ENCODE assay signal across 13 cellular contexts in genomic region chr11:9639985-9640384, GRCh38. TPM values are rescaled to one million over a fixed set of nuclear protein-coding genes. Genes with fewer than 3 reads are reported as not detected.
DNase-seq lines count a peak whose midpoint lies in the region; ATAC-seq and TF ChIP-seq lines count a peak whose summit lies in the region.
"Had no signal": no experiment of that assay in that cellular context is flagged by ENCODE, and none has a peak within 500 bp of the region (broad histone marks: within the 10 kb centered on the region; RNA-seq: fewer than 3 reads in every experiment).

No MANE protein-coding gene starts in this region.

- CTCF ChIA-PET in Calu3 (lab: Charles Lee): interaction anchor here (0.5 kb wide), 1 partner anchor 67 kb away, joined by 3 read pairs; no protein-coding TSS in a partner anchor
- CTCF ChIA-PET in naive thymus-derived CD4-positive, alpha-beta T cell (lab: Charles Lee): no interaction called here

- H3K27me3 Mint-ChIP-seq in Calu3 (ENCODE audit: unreplicated experiment): no peaks in the 10 kb centered on the region
- no peaks in the 10 kb centered on the region for H3K27me3 Mint-ChIP-seq in dendritic cell treated with granulocyte-macrophage colony-stimulating factor and Interleukin-4, amounts not matched to agents 40 ng/mL and 50 ng/mL, for 4 days
- H3K27me3 Mint-ChIP-seq in naive thymus-derived CD4-positive, alpha-beta T cell: peaks cover 0 to 11% (median 0%) of the 10 kb centered on the region in 5 donors
- peaks cover 8% of the 10 kb centered on the region for H3K27me3 Mint-ChIP-seq in stimulated activated naive CD8-positive, alpha-beta T cell treated with anti-CD3 and anti-CD28 coated beads, Interleukin-15, amount 100 ng/mL, for 72 hours

- H3K9me3 Mint-ChIP-seq in Calu3 (ENCODE audit: low read depth, unreplicated experiment): no peaks in the 10 kb centered on the region
- no peaks in the 10 kb centered on the region for H3K9me3 Mint-ChIP-seq in dendritic cell treated with granulocyte-macrophage colony-stimulating factor and Interleukin-4, amounts not matched to agents 40 ng/mL and 50 ng/mL, for 4 days
- H3K9me3 Mint-ChIP-seq in naive thymus-derived CD4-positive, alpha-beta T cell: peaks cover 0 to 3% (median 0%) of the 10 kb centered on the region in 11 donors
- H3K9me3 Mint-ChIP-seq in stimulated activated naive CD8-positive, alpha-beta T cell treated with anti-CD3 and anti-CD28 coated beads, Interleukin-15, amount 100 ng/mL, for 72 hours: no peaks in the 10 kb centered on the region

- H3K4me3 ChIP-seq in naive thymus-derived CD4-positive, alpha-beta T cell (ENCODE audit: low read length): no peak overlapping the region

- POLR2A ChIA-PET in naive thymus-derived CD4-positive, alpha-beta T cell (lab: Charles Lee): no interaction called here

- TF ChIP-seq CTCF in Calu3 (IDR thresholded peaks at IDR 0.05; ENCODE audit: unreplicated experiment): no peak

- no peak overlapping the region for H3K27ac ChIP-seq in naive thymus-derived CD4-positive, alpha-beta T cell (ENCODE audit: low read depth, low read length)

- ATAC-seq in naive thymus-derived CD4-positive, alpha-beta T cell: peak; percentile 83
- ATAC-seq in stimulated activated naive CD8-positive, alpha-beta T cell treated with anti-CD3 and anti-CD28 coated beads, Interleukin-15, amount 100 ng/mL, for 72 hours: no peak

- no peak overlapping the region for H3K4me3 Mint-ChIP-seq in Calu3 (ENCODE audit: low read depth, unreplicated experiment)
- no peak overlapping the region for H3K4me3 Mint-ChIP-seq in dendritic cell treated with granulocyte-macrophage colony-stimulating factor and Interleukin-4, amounts not matched to agents 40 ng/mL and 50 ng/mL, for 4 days
- H3K4me3 Mint-ChIP-seq in naive thymus-derived CD4-positive, alpha-beta T cell: no peak overlapping the region
- H3K4me3 Mint-ChIP-seq in stimulated activated naive CD8-positive, alpha-beta T cell treated with anti-CD3 and anti-CD28 coated beads, Interleukin-15, amount 100 ng/mL, for 72 hours: no peak overlapping the region

- H3K36me3 Mint-ChIP-seq in Calu3 (ENCODE audit: insufficient read depth, unreplicated experiment): no peaks in the 10 kb centered on the region
- H3K36me3 Mint-ChIP-seq in dendritic cell treated with granulocyte-macrophage colony-stimulating factor and Interleukin-4, amounts not matched to agents 40 ng/mL and 50 ng/mL, for 4 days (ENCODE audit: low read depth): no peaks in the 10 kb centered on the region
- H3K36me3 Mint-ChIP-seq in naive thymus-derived CD4-positive, alpha-beta T cell: peaks cover 0 to 2% (median 0%) of the 10 kb centered on the region in 5 donors

- H3K36me3 ChIP-seq in naive thymus-derived CD4-positive, alpha-beta T cell (ENCODE audit: control insufficient read depth in 2 of 3, insufficient read depth in 3 of 3, low read length in 3 of 3): no peaks in the 10 kb centered on the region

- H3K4me1 ChIP-seq in naive thymus-derived CD4-positive, alpha-beta T cell (ENCODE audit: control insufficient read depth in 2 of 2, insufficient read depth in 2 of 2, low read length in 2 of 2): no peaks in the 10 kb centered on the region

- H3K9me3 ChIP-seq in naive thymus-derived CD4-positive, alpha-beta T cell (ENCODE audit: control insufficient read depth in 2 of 3, low read length in 3 of 3): no peaks in the 10 kb centered on the region
- H3K9me3 ChIP-seq: SK-N-SH had no signal

- H3K27me3 ChIP-seq in naive thymus-derived CD4-positive, alpha-beta T cell (ENCODE audit: control insufficient read depth in 2 of 2, insufficient read depth in 2 of 2, low read length in 2 of 2): no peaks in the 10 kb centered on the region

- DNase-seq in Calu3 (peak; percentile 24), NOMO-1 treated with dmso at 0.1 percent for 144 hours (lab: John Stamatoyannopoulos, UW; ENCODE audit: unreplicated experiment) (peak; percentile 83), NCI-H187 (lab: John Stamatoyannopoulos, UW) (no peak), DMS153 (lab: John Stamatoyannopoulos, UW) (no peak)
- no peak for DNase-seq in naive thymus-derived CD4-positive, alpha-beta T cell
- DNase-seq in effector CD4-positive, alpha-beta T cell: no peak
- no peak for DNase-seq in stimulated activated naive CD8-positive, alpha-beta T cell treated with anti-CD3 and anti-CD28 coated beads, Interleukin-15, amount 100 ng/mL, for 72 hours
- DNase-seq: activated CD4-positive, alpha-beta T cell treated with anti-CD3 and anti-CD28 coated beads for 4 hours; activated effector memory CD4-positive, alpha-beta T cell treated with Interleukin-2 at 50 U/mL for 16 hours; NCI-H1105; NCI-H526; SK-N-SH had no signal

- no TSS peak for BruUV-seq in Calu3 (replicated peaks; lab: Mats Ljungman, UMichigan)

- H3K27ac Mint-ChIP-seq in Calu3 (ENCODE audit: unreplicated experiment): no peak overlapping the region
- peak overlapping the region; percentile 18 for H3K27ac Mint-ChIP-seq in dendritic cell treated with granulocyte-macrophage colony-stimulating factor and Interleukin-4, amounts not matched to agents 40 ng/mL and 50 ng/mL, for 4 days
- no peak overlapping the region for H3K27ac Mint-ChIP-seq in naive thymus-derived CD4-positive, alpha-beta T cell
- no peak overlapping the region for H3K27ac Mint-ChIP-seq in stimulated activated naive CD8-positive, alpha-beta T cell treated with anti-CD3 and anti-CD28 coated beads, Interleukin-15, amount 100 ng/mL, for 72 hours

- intact Hi-C loops in Calu3 (cut with micrococcal nuclease; ENCODE audit: unreplicated experiment): no loop called here
- intact Hi-C loops in dendritic cell treated with granulocyte-macrophage colony-stimulating factor and Interleukin-4, amounts not matched to agents 40 ng/mL and 50 ng/mL, for 4 days (cut with micrococcal nuclease): no loop called here
- intact Hi-C loops in naive thymus-derived CD4-positive, alpha-beta T cell (cut with micrococcal nuclease): no loop called here

- H3K4me1 Mint-ChIP-seq in Calu3 (ENCODE audit: low read depth, unreplicated experiment): peaks cover 30% of the 10 kb centered on the region
- H3K4me1 Mint-ChIP-seq in dendritic cell treated with granulocyte-macrophage colony-stimulating factor and Interleukin-4, amounts not matched to agents 40 ng/mL and 50 ng/mL, for 4 days (ENCODE audit: low read depth): peaks cover 32% of the 10 kb centered on the region
- peaks cover 0 to 4% (median 0%) of the 10 kb centered on the region in 7 donors for H3K4me1 Mint-ChIP-seq in naive thymus-derived CD4-positive, alpha-beta T cell
- no peaks in the 10 kb centered on the region for H3K4me1 Mint-ChIP-seq in stimulated activated naive CD8-positive, alpha-beta T cell treated with anti-CD3 and anti-CD28 coated beads, Interleukin-15, amount 100 ng/mL, for 72 hours

RNA-seq across cellular contexts. Expression of gene SWAP70, which starts 23.9 kb away (rescaled TPM):
- 19.9 and 20.7 TPM in 2 replicates for total RNA-seq in Calu3 (2022)
- total RNA-seq in naive thymus-derived CD4-positive, alpha-beta T cell: 10 to 100 TPM in 1 of 5 experiments, 1 to 10 TPM in 4; 4.2 to 15.6 (median 7.0) TPM
- 1 to 10 TPM; 2.3 to 3.4 TPM for polyA plus RNA-seq in naive thymus-derived CD4-positive, alpha-beta T cell

Comparison
In these comparisons a context has a peak if more than half of its experiments do, and no peak if none do; other contexts are left out.
1. DNase-seq: peak in Calu3 (single experiment) and NOMO-1 treated with dmso at 0.1 percent for 144 hours (single experiment); none in naive thymus-derived CD4-positive, alpha-beta T cell (0 of 9), NCI-H187 (0 of 2), effector CD4-positive, alpha-beta T cell (single experiment), DMS153 (single experiment) and stimulated activated naive CD8-positive, alpha-beta T cell treated with anti-CD3 and anti-CD28 coated beads, Interleukin-15, amount 100 ng/mL, for 72 hours (0 of 2).